1 cellular context compared by ENCODE assay signal in the genomic region with DNA sequence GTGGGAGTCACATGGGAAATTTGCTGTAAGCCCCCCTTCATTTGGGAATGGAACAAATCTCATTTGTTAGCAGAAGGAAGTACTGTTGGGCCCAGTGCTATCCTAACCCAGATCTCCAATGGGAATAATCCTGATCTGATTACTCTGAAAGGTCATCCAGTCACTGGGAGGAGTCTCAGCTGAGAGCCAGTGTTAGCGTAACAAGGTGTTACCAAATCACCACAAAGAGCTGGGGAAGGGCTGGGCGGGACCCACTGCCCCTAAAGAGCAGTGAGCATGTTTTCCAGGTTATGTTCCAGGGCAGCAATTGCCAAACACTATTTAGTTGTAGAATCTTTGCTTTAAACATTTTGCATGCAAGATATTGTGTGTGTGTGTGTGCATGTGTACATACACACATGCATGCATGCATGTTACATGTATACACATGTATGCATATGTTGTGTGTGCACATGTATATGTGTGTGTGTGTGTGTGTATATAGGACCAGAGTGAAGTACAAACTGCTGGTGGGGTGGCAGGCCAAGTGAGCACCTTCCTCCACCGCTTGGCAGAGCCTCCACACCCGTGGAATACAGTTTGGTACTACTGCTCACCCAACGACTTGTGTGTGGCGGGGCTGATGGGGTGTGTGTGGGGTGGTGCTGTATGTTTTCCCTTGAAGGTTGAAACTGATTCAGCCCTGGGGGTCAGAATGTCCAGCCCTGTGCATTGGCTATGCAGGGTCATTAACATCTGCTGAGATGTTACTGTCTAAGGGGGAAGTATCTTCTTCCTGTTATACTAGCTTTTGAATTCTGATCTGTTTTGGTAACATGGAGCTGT.
TF ChIP-seq lines count a peak whose summit lies in the region.

No MANE protein-coding gene starts in this region.

TF ChIP-seq in K562, 482 proteins besides CTCF, POLR2A, EP300 and RAD21:
- TF ChIP-seq MXI1 (IDR thresholded peaks at IDR 0.05; ENCODE audit: low read depth, low read length) (no peak), GABPB1 (CRISPR knock-in tag; IDR thresholded peaks at IDR 0.05) (no peak)
- TF ChIP-seq, protein P1, sequence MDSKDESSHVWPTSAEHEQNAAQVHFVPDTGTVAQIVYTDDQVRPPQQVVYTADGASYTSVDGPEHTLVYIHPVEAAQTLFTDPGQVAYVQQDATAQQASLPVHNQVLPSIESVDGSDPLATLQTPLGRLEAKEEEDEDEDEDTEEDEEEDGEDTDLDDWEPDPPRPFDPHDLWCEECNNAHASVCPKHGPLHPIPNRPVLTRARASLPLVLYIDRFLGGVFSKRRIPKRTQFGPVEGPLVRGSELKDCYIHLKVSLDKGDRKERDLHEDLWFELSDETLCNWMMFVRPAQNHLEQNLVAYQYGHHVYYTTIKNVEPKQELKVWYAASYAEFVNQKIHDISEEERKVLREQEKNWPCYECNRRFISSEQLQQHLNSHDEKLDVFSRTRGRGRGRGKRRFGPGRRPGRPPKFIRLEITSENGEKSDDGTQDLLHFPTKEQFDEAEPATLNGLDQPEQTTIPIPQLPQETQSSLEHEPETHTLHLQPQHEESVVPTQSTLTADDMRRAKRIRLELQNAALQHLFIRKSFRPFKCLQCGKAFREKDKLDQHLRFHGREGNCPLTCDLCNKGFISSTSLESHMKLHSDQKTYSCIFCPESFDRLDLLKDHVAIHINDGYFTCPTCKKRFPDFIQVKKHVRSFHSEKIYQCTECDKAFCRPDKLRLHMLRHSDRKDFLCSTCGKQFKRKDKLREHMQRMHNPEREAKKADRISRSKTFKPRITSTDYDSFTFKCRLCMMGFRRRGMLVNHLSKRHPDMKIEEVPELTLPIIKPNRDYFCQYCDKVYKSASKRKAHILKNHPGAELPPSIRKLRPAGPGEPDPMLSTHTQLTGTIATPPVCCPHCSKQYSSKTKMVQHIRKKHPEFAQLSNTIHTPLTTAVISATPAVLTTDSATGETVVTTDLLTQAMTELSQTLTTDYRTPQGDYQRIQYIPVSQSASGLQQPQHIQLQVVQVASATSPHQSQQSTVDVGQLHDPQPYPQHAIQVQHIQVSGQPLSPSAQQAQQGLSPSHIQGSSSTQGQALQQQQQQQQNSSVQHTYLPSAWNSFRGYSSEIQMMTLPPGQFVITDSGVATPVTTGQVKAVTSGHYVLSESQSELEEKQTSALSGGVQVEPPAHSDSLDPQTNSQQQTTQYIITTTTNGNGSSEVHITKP (IDR thresholded peaks at IDR 0.05; ENCODE audit: partially characterized antibody), result peak; percentile 48
- TF ChIP-seq, protein P2, sequence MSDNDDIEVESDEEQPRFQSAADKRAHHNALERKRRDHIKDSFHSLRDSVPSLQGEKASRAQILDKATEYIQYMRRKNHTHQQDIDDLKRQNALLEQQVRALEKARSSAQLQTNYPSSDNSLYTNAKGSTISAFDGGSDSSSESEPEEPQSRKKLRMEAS (CRISPR knock-in tag; IDR thresholded peaks at IDR 0.05), result no peak
